In genomic region chr14:71142375-71143038, GRCh38 we compare ENCODE assay signal across 8 cellular contexts.
DNase-seq lines count a peak whose midpoint lies in the region; ATAC-seq lines count a peak whose summit lies in the region.

No MANE protein-coding gene starts in this region.

- H3K27ac ChIP-seq in Karpas-422 (ENCODE audit: low read length): no peak overlapping the region

- H3K36me3 ChIP-seq in Karpas-422 (ENCODE audit: insufficient read depth, low read length): no peaks in the 10 kb centered on the region

- no peak overlapping the region for H3K4me2 ChIP-seq in Karpas-422 (ENCODE audit: low read depth, low read length, poor library complexity, severe bottlenecking)

- H3K9me3 ChIP-seq in Karpas-422 (ENCODE audit: low read length): no peaks in the 10 kb centered on the region

- no peak overlapping the region for H2AFZ ChIP-seq in Karpas-422 (ENCODE audit: low read length)

- no peaks in the 10 kb centered on the region for H3K27me3 ChIP-seq in Karpas-422 (ENCODE audit: low read length)

- H3K36me3 Mint-ChIP-seq in natural killer cell treated with Interleukin-12 subunit alpha and Interleukin-12 subunit beta and Interleukin-15 and Interleukin-18, amount 100 ng/mL, for 72 hours: no peaks in the 10 kb centered on the region

- H3K27ac Mint-ChIP-seq in natural killer cell treated with Interleukin-12 subunit alpha and Interleukin-12 subunit beta and Interleukin-15 and Interleukin-18, amount 100 ng/mL, for 72 hours: peak overlapping the region; percentile 81 to 86

- no peaks in the 10 kb centered on the region for H3K9me2 ChIP-seq in Karpas-422 (replicated peaks; ENCODE audit: insufficient read depth, low read length)

- no peaks in the 10 kb centered on the region for H3K9me3 Mint-ChIP-seq in natural killer cell treated with Interleukin-12 subunit alpha and Interleukin-12 subunit beta and Interleukin-15 and Interleukin-18, amount 100 ng/mL, for 72 hours

- H3K27me3 Mint-ChIP-seq in natural killer cell treated with Interleukin-12 subunit alpha and Interleukin-12 subunit beta and Interleukin-15 and Interleukin-18, amount 100 ng/mL, for 72 hours: no peaks in the 10 kb centered on the region

- DNase-seq in GM04504 (ENCODE audit: low read depth) (peak; percentile 78), LHCN-M2 (ENCODE audit: low read depth) (peak; percentile 83), amniotic epithelial cell (ENCODE audit: low read depth) (peak; percentile 98), Karpas-422 (no peak)
- no peak for DNase-seq in natural killer cell treated with Interleukin-12 subunit alpha and Interleukin-12 subunit beta and Interleukin-15 and Interleukin-18, amount 100 ng/mL, for 72 hours (ENCODE audit: low spot score)
- no peak for DNase-seq in effector CD4-positive, alpha-beta T cell

- H3K4me1 Mint-ChIP-seq in natural killer cell treated with Interleukin-12 subunit alpha and Interleukin-12 subunit beta and Interleukin-15 and Interleukin-18, amount 100 ng/mL, for 72 hours (ENCODE audit: low read depth in 2 of 2): peaks cover 23 to 26% of the 10 kb centered on the region in 2 donors

- H4K20me1 ChIP-seq in Karpas-422 (ENCODE audit: insufficient read depth, low read depth, low read length): no peaks in the 10 kb centered on the region

- H3K4me3 Mint-ChIP-seq in natural killer cell treated with Interleukin-12 subunit alpha and Interleukin-12 subunit beta and Interleukin-15 and Interleukin-18, amount 100 ng/mL, for 72 hours: peak overlapping the region; percentile 68

- no peak overlapping the region for H3K4me3 ChIP-seq in Karpas-422 (ENCODE audit: low read length)

- H3K79me2 ChIP-seq in Karpas-422 (ENCODE audit: low read length): no peaks in the 10 kb centered on the region

- no peak overlapping the region for H3K9ac ChIP-seq in Karpas-422 (ENCODE audit: low read length)

- peak; percentile 82 to 85 for ATAC-seq in natural killer cell treated with Interleukin-12 subunit alpha and Interleukin-12 subunit beta and Interleukin-15 and Interleukin-18, amount 100 ng/mL, for 72 hours
- ATAC-seq in HG03565 (IDR thresholded peaks at IDR 0.05; ENCODE audit: unreplicated experiment) (no peak), GM18498 (IDR thresholded peaks at IDR 0.05; ENCODE audit: unreplicated experiment) (no peak)

- H3K4me1 ChIP-seq in Karpas-422 (ENCODE audit: low read length): 0 out of 2 replicates have a peak, but pooled peaks cover 3% of the 10 kb centered on the region

Comparison
In these comparisons a context has a peak if more than half of its experiments do, and no peak if none do; other contexts are left out.
1. DNase-seq: peak in GM04504 (single experiment), LHCN-M2 (single experiment) and amniotic epithelial cell (single experiment); none in natural killer cell treated with Interleukin-12 subunit alpha and Interleukin-12 subunit beta and Interleukin-15 and Interleukin-18, amount 100 ng/mL, for 72 hours (single experiment), effector CD4-positive, alpha-beta T cell (single experiment) and Karpas-422 (single experiment).
2. ATAC-seq: peak in natural killer cell treated with Interleukin-12 subunit alpha and Interleukin-12 subunit beta and Interleukin-15 and Interleukin-18, amount 100 ng/mL, for 72 hours (2 of 2); none in HG03565 (single experiment) and GM18498 (single experiment).